2 cellular contexts compared by ENCODE assay signal in genomic region chr2:120013569-120014223, GRCh38.
TF ChIP-seq lines count a peak whose summit lies in the region.

No MANE protein-coding gene starts in this region.

TF ChIP-seq in K562, 482 proteins besides CTCF, POLR2A, EP300 and RAD21 (continued from another document):
- TF ChIP-seq MBD1 (CRISPR knock-in tag; IDR thresholded peaks at IDR 0.05), result peak; percentile 61; the same call in 1 of the 2 replicates

TF ChIP-seq in HepG2, 621 proteins besides CTCF, POLR2A, EP300 and RAD21 (continued from another document and continues in another):
- TF ChIP-seq HNF1B (CRISPR knock-in tag; IDR thresholded peaks at IDR 0.05) (no peak), PRPF4 (IDR thresholded peaks at IDR 0.05; ENCODE audit: low read depth, low read length, poor library complexity, severe bottlenecking) (peak; percentile 54), JUND (CRISPR knock-in tag; IDR thresholded peaks at IDR 0.05) (0 out of 2 replicates have a peak, but pooled peaks have one; percentile 0), ZNF292 (CRISPR knock-in tag; IDR thresholded peaks at IDR 0.05; ENCODE audit: borderline replicate concordance, low read depth) (0 out of 2 replicates have a peak, but pooled peaks have one; percentile 10), ZKSCAN1 (IDR thresholded peaks at IDR 0.05; ENCODE audit: low read length) (no peak), RELA (CRISPR knock-in tag; IDR thresholded peaks at IDR 0.05) (0 out of 2 replicates have a peak, but pooled peaks have one; percentile 22), SIN3B (IDR thresholded peaks at IDR 0.05; ENCODE audit: low read length) (peak; percentile 66; the same call in 1 of the 2 replicates), CCAR2 (optimal IDR thresholded peaks at IDR 0.05; ENCODE audit: low read depth, low read length) (no peak), TEAD3 (CRISPR knock-in tag; optimal IDR thresholded peaks at IDR 0.05; ENCODE audit: borderline replicate concordance) (peak; percentile 3), SAP130 (CRISPR knock-in tag; IDR thresholded peaks at IDR 0.05; ENCODE audit: low read depth) (0 out of 2 replicates have a peak, but pooled peaks have one; percentile 7), ZNF484 (CRISPR knock-in tag; IDR thresholded peaks at IDR 0.05; ENCODE audit: borderline replicate concordance, low read depth) (no peak), CAMTA2 (CRISPR knock-in tag; IDR thresholded peaks at IDR 0.05; ENCODE audit: borderline replicate concordance) (no peak), ARID2 (CRISPR knock-in tag; IDR thresholded peaks at IDR 0.05; ENCODE audit: borderline replicate concordance) (peak; percentile 65; the same call in 1 of the 2 replicates), NFE2L2 (IDR thresholded peaks at IDR 0.05; ENCODE audit: low read length) (no peak), ZNF136 (CRISPR knock-in tag; IDR thresholded peaks at IDR 0.05; ENCODE audit: low read depth) (no peak), EEA1 (CRISPR knock-in tag; IDR thresholded peaks at IDR 0.05; ENCODE audit: borderline replicate concordance) (no peak), CREB1 (IDR thresholded peaks at IDR 0.05) (no peak), CREB1 (CRISPR knock-in tag; IDR thresholded peaks at IDR 0.05) (peak; percentile 5; the same call in 1 of the 2 replicates), FOSL2 (CRISPR knock-in tag; IDR thresholded peaks at IDR 0.05) (no peak), FLYWCH1 (CRISPR knock-in tag; IDR thresholded peaks at IDR 0.05) (no peak), E2F5 (CRISPR knock-in tag; conservative IDR thresholded peaks at IDR 0.05) (no peak), MXD3 (CRISPR knock-in tag; IDR thresholded peaks at IDR 0.05) (no peak), SPEN (CRISPR knock-in tag; IDR thresholded peaks at IDR 0.05; ENCODE audit: low read depth) (no peak), SMAD9 (CRISPR knock-in tag; IDR thresholded peaks at IDR 0.05) (no peak), SP5 (CRISPR knock-in tag; IDR thresholded peaks at IDR 0.05; ENCODE audit: borderline replicate concordance, low read depth) (no peak), THAP8 (CRISPR knock-in tag; IDR thresholded peaks at IDR 0.05; ENCODE audit: borderline replicate concordance) (no peak), ZNF512 (CRISPR knock-in tag; IDR thresholded peaks at IDR 0.05) (peak; percentile 62; the same call in 1 of the 2 replicates), ZZZ3 (CRISPR knock-in tag; IDR thresholded peaks at IDR 0.05; ENCODE audit: borderline replicate concordance) (no peak), NBN (conservative IDR thresholded peaks at IDR 0.05) (no peak), HOXA5 (CRISPR knock-in tag; IDR thresholded peaks at IDR 0.05) (no peak), JDP2 (CRISPR knock-in tag; IDR thresholded peaks at IDR 0.05; ENCODE audit: borderline replicate concordance) (no peak; the same call in 1 of the 2 replicates), ZGPAT (CRISPR knock-in tag; IDR thresholded peaks at IDR 0.05) (no peak), ZNF296 (CRISPR knock-in tag; conservative IDR thresholded peaks at IDR 0.05) (no peak), POLR2AphosphoS2 (IDR thresholded peaks at IDR 0.05; ENCODE audit: low read depth, low read length) (no peak), TARDBP (CRISPR knock-in tag; IDR thresholded peaks at IDR 0.05) (no peak; the same call in 1 of the 2 replicates), MZF1 (CRISPR knock-in tag; IDR thresholded peaks at IDR 0.05; ENCODE audit: borderline replicate concordance) (no peak), HIVEP1 (CRISPR knock-in tag; IDR thresholded peaks at IDR 0.05) (no peak), SRY (CRISPR knock-in tag; IDR thresholded peaks at IDR 0.05) (no peak), ATAD3A (CRISPR knock-in tag; IDR thresholded peaks at IDR 0.05) (no peak), ZNF670 (CRISPR knock-in tag; IDR thresholded peaks at IDR 0.05; ENCODE audit: borderline replicate concordance) (peak; percentile 43; the same call in 1 of the 2 replicates), ZNF567 (CRISPR knock-in tag; IDR thresholded peaks at IDR 0.05; ENCODE audit: borderline replicate concordance) (no peak), RCOR2 (CRISPR knock-in tag; IDR thresholded peaks at IDR 0.05) (0 out of 2 replicates have a peak, but pooled peaks have one; percentile 12), KDM1A (CRISPR knock-in tag; IDR thresholded peaks at IDR 0.05) (no peak), ZSCAN25 (CRISPR knock-in tag; IDR thresholded peaks at IDR 0.05) (0 out of 2 replicates have a peak, but pooled peaks have one; percentile 3), RORA (CRISPR knock-in tag; IDR thresholded peaks at IDR 0.05) (no peak), KLF11 (CRISPR knock-in tag; IDR thresholded peaks at IDR 0.05) (0 out of 2 replicates have a peak, but pooled peaks have one; percentile 51), IRF9 (CRISPR knock-in tag; IDR thresholded peaks at IDR 0.05; ENCODE audit: borderline replicate concordance) (no peak), ZFP82 (CRISPR knock-in tag; IDR thresholded peaks at IDR 0.05; ENCODE audit: borderline replicate concordance) (no peak), ZNF468 (CRISPR knock-in tag; IDR thresholded peaks at IDR 0.05) (no peak), ZFP36L1 (CRISPR knock-in tag; IDR thresholded peaks at IDR 0.05) (0 out of 2 replicates have a peak, but pooled peaks have one; percentile 0), ZNF816 (CRISPR knock-in tag; IDR thresholded peaks at IDR 0.05; ENCODE audit: borderline replicate concordance) (0 out of 2 replicates have a peak, but pooled peaks have one; percentile 31), NR2F6 (IDR thresholded peaks at IDR 0.05) (no peak), NR2F6 (CRISPR knock-in tag; IDR thresholded peaks at IDR 0.05) (no peak), ZNF713 (CRISPR knock-in tag; IDR thresholded peaks at IDR 0.05) (no peak), ZNF33A (CRISPR knock-in tag; IDR thresholded peaks at IDR 0.05; ENCODE audit: borderline replicate concordance) (0 out of 2 replicates have a peak, but pooled peaks have one; percentile 48)
- TF ChIP-seq, protein P1, sequence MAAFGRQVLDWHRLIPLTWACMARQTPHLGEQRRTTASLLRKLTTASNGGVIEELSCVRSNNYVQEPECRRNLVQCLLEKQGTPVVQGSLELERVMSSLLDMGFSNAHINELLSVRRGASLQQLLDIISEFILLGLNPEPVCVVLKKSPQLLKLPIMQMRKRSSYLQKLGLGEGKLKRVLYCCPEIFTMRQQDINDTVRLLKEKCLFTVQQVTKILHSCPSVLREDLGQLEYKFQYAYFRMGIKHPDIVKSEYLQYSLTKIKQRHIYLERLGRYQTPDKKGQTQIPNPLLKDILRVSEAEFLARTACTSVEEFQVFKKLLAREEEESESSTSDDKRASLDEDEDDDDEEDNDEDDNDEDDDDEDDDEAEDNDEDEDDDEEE (CRISPR knock-in tag; IDR thresholded peaks at IDR 0.05), result 0 out of 2 replicates have a peak, but pooled peaks have one; percentile 20
- TF ChIP-seq, protein P2, sequence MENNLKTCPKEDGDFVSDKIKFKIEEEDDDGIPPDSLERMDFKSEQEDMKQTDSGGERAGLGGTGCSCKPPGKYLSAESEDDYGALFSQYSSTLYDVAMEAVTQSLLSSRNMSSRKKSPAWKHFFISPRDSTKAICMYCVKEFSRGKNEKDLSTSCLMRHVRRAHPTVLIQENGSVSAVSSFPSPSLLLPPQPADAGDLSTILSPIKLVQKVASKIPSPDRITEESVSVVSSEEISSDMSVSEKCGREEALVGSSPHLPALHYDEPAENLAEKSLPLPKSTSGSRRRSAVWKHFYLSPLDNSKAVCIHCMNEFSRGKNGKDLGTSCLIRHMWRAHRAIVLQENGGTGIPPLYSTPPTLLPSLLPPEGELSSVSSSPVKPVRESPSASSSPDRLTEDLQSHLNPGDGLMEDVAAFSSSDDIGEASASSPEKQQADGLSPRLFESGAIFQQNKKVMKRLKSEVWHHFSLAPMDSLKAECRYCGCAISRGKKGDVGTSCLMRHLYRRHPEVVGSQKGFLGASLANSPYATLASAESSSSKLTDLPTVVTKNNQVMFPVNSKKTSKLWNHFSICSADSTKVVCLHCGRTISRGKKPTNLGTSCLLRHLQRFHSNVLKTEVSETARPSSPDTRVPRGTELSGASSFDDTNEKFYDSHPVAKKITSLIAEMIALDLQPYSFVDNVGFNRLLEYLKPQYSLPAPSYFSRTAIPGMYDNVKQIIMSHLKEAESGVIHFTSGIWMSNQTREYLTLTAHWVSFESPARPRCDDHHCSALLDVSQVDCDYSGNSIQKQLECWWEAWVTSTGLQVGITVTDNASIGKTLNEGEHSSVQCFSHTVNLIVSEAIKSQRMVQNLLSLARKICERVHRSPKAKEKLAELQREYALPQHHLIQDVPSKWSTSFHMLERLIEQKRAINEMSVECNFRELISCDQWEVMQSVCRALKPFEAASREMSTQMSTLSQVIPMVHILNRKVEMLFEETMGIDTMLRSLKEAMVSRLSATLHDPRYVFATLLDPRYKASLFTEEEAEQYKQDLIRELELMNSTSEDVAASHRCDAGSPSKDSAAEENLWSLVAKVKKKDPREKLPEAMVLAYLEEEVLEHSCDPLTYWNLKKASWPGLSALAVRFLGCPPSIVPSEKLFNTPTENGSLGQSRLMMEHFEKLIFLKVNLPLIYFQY (CRISPR knock-in tag; IDR thresholded peaks at IDR 0.05; ENCODE audit: borderline replicate concordance), result no peak
- TF ChIP-seq, protein P3, sequence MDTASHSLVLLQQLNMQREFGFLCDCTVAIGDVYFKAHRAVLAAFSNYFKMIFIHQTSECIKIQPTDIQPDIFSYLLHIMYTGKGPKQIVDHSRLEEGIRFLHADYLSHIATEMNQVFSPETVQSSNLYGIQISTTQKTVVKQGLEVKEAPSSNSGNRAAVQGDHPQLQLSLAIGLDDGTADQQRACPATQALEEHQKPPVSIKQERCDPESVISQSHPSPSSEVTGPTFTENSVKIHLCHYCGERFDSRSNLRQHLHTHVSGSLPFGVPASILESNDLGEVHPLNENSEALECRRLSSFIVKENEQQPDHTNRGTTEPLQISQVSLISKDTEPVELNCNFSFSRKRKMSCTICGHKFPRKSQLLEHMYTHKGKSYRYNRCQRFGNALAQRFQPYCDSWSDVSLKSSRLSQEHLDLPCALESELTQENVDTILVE (CRISPR knock-in tag; IDR thresholded peaks at IDR 0.05), result 0 out of 2 replicates have a peak, but pooled peaks have one; percentile 20
